13 cellular contexts compared by ENCODE assay signal in the genomic region with DNA sequence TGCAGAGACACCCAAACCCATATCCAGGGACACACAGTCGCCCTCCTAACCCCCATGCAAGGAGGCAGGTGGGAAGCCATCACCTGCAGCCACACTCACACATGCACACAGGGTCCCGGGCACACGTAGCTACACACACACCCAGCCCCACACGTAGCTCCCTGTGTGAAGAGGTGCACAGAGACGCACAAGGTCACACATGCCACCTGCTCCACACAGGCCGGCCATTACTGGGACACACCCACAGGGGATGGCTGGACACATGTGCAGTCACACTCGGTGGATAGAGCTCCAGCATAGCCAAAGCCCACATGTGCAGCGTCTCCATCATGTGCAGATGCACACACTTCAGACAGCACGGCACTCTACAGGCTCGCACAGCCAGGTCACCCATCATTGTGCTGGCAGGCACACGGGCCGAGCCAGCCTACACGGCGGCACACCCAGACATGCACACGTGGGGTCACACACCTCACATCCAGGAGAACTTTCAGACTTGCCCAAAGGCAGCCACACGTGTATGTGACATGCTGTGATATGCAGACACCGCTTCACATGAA. TPM values are rescaled to one million over a fixed set of nuclear protein-coding genes. Genes with fewer than 3 reads are reported as not detected.
A peak's percentile ranks its signal among the peaks of the same experiment; 100 is the strongest.
DNase-seq lines count a peak whose midpoint lies in the region; ATAC-seq and TF ChIP-seq lines count a peak whose summit lies in the region.
"Had no signal": no experiment of that assay in that cellular context is flagged by ENCODE, and none has a peak within 500 bp of the region (broad histone marks: within the 10 kb centered on the region; RNA-seq: fewer than 3 reads in every experiment).

No MANE protein-coding gene starts in this region.

- no peak overlapping the region for H3K27ac ChIP-seq in CD8-positive, alpha-beta memory T cell (ENCODE audit: low read depth, low read length)
- H3K27ac ChIP-seq in gastroesophageal sphincter (no peak overlapping the region), spleen (no peak overlapping the region)
- H3K27ac ChIP-seq: ascending aorta had no signal

- peak overlapping the region; percentile 40 for H3K4me3 ChIP-seq in CD8-positive, alpha-beta memory T cell (ENCODE audit: low read length)
- H3K4me3 ChIP-seq in gastroesophageal sphincter: peak overlapping the region; percentile 67 to 74
- peak overlapping the region; percentile 53 to 84 (median 64) for H3K4me3 ChIP-seq in spleen
- H3K4me3 ChIP-seq: MG63 had no signal

- H3K27ac Mint-ChIP-seq in CD8-positive, alpha-beta memory T cell: peak overlapping the region in 1 of 8 donors; percentile 63
- H3K27ac Mint-ChIP-seq in T-helper 17 cell: peak overlapping the region; percentile 8
- H3K27ac Mint-ChIP-seq in type B pancreatic cell: no peak overlapping the region

- peaks cover 4 to 8% of the 10 kb centered on the region in 2 donors for H3K27me3 Mint-ChIP-seq in CD8-positive, alpha-beta memory T cell
- H3K27me3 Mint-ChIP-seq in T-helper 17 cell: no peaks in the 10 kb centered on the region
- H3K27me3 Mint-ChIP-seq in type B pancreatic cell: no peaks in the 10 kb centered on the region

- peaks cover 5% of the 10 kb centered on the region for H3K9me3 ChIP-seq in CD8-positive, alpha-beta memory T cell (ENCODE audit: low read length)
- H3K9me3 ChIP-seq in T-helper 17 cell (ENCODE audit: control insufficient read depth, low read length, poor library complexity, severe bottlenecking): no peaks in the 10 kb centered on the region
- no peaks in the 10 kb centered on the region for H3K9me3 ChIP-seq in gastroesophageal sphincter
- peaks cover 0 to 62% (median 23%) of the 10 kb centered on the region in 8 donors for H3K9me3 ChIP-seq in spleen
- H3K9me3 ChIP-seq: ascending aorta, MG63 had no signal

- peaks cover 5% of the 10 kb centered on the region for H3K4me1 ChIP-seq in CD8-positive, alpha-beta memory T cell (ENCODE audit: insufficient read depth, low read length)
- H3K4me1 ChIP-seq in gastroesophageal sphincter: peaks cover 0 to 25% (median 9%) of the 10 kb centered on the region in 3 donors
- H3K4me1 ChIP-seq in spleen: peaks cover 7 to 23% (median 12%) of the 10 kb centered on the region in 6 donors

- TF ChIP-seq POLR2A in gastroesophageal sphincter (IDR thresholded peaks at IDR 0.05) (no peak), spleen (IDR thresholded peaks at IDR 0.05) (no peak)

- H3K4me3 Mint-ChIP-seq in CD8-positive, alpha-beta memory T cell: peak overlapping the region in 6 of 7 donors; percentile 59 to 89 (median 85)
- H3K4me3 Mint-ChIP-seq in T-helper 17 cell: peak overlapping the region; percentile 88
- H3K4me3 Mint-ChIP-seq in type B pancreatic cell: no peak overlapping the region

- 76 to 100% methylated on average over 1 to 7 of the region's 17 CpGs for WGBS in gastroesophageal sphincter (ENCODE audit: low coverage in 1 of 2), 2 donors
- WGBS in spleen, 5 donors: 81 to 95% (median 85%) methylated on average over 7 to 17 of the region's 17 CpGs

- ATAC-seq in T-helper 17 cell: no peak
- no peak for ATAC-seq in gastroesophageal sphincter

- H3K36me3 Mint-ChIP-seq in CD8-positive, alpha-beta memory T cell: peaks cover 0 to 5% (median 4%) of the 10 kb centered on the region in 3 donors
- H3K36me3 Mint-ChIP-seq in T-helper 17 cell (ENCODE audit: low read depth) (no peaks in the 10 kb centered on the region), type B pancreatic cell (no peaks in the 10 kb centered on the region)

- no peaks in the 10 kb centered on the region for H3K27me3 ChIP-seq in CD8-positive, alpha-beta memory T cell (ENCODE audit: insufficient read depth, low read length, poor library complexity, severe bottlenecking)
- H3K27me3 ChIP-seq in gastroesophageal sphincter: no peaks in the 10 kb centered on the region
- H3K27me3 ChIP-seq in spleen (replicated peaks in 1 of 7): no peaks in the 10 kb centered on the region
- H3K27me3 ChIP-seq: ascending aorta, MG63 had no signal

- DNase-seq in CD8-positive, alpha-beta memory T cell: no peak
- DNase-seq in T-helper 17 cell: no peak
- no peak for DNase-seq in spleen
- DNase-seq in type B pancreatic cell (ENCODE audit: extremely low spot score, unreplicated experiment): no peak
- no peak for DNase-seq in COR-L47 (lab: John Stamatoyannopoulos, UW)
- DNase-seq in stimulated activated CD4-positive, alpha-beta T cell treated with anti-CD3 and anti-CD28 coated beads, Interleukin-2, amount 100 ng/mL, for 24 hours: no peak
- DNase-seq: GDM1, HCEC 1CT, MG63 had no signal

- peaks cover 7 to 21% (median 8%) of the 10 kb centered on the region in 3 donors for H3K4me1 Mint-ChIP-seq in CD8-positive, alpha-beta memory T cell
- H3K4me1 Mint-ChIP-seq in T-helper 17 cell (peaks cover 2% of the 10 kb centered on the region), type B pancreatic cell (ENCODE audit: unreplicated experiment) (no peaks in the 10 kb centered on the region)

- no peak for TF ChIP-seq EP300 in gastroesophageal sphincter (IDR thresholded peaks at IDR 0.05)

- no peaks in the 10 kb centered on the region for H3K36me3 ChIP-seq in CD8-positive, alpha-beta memory T cell (ENCODE audit: insufficient read depth, low read length)
- H3K36me3 ChIP-seq in gastroesophageal sphincter (peaks cover 0 to 6% of the 10 kb centered on the region in 2 donors), spleen (peaks cover 0 to 5% (median 0%) of the 10 kb centered on the region in 6 donors)
- H3K36me3 ChIP-seq: ascending aorta, MG63 had no signal

- peaks cover 0 to 38% (median 30%) of the 10 kb centered on the region in 5 donors for H3K9me3 Mint-ChIP-seq in CD8-positive, alpha-beta memory T cell
- H3K9me3 Mint-ChIP-seq in type B pancreatic cell: no peaks in the 10 kb centered on the region

- intact Hi-C loops in spleen (cut with DNase I; ENCODE audit: low total_unique reads): no loop called here

- CTCF ChIA-PET in CD8-positive, alpha-beta memory T cell (lab: Charles Lee): no interaction called here

- TF ChIP-seq CTCF in gastroesophageal sphincter (IDR thresholded peaks at IDR 0.05) (no peak), spleen (IDR thresholded peaks at IDR 0.05 in 8 of 11, conservative IDR thresholded peaks at IDR 0.05 in 3 of 11) (no peak), type B pancreatic cell (conservative IDR thresholded peaks at IDR 0.05) (no peak)

- POLR2A ChIA-PET in CD8-positive, alpha-beta memory T cell (lab: Charles Lee): no interaction called here

RNA-seq across cellular contexts. Expression of a gene that starts 1.1 kb away (rescaled TPM):
- 1 to 10 TPM; 4.1 to 4.7 TPM for total RNA-seq in CD8-positive, alpha-beta memory T cell
- polyA plus RNA-seq in CD8-positive, alpha-beta memory T cell: 1.3 TPM
- under 1 TPM; 0.83 to 0.99 TPM for total RNA-seq in T-helper 17 cell
- total RNA-seq in gastroesophageal sphincter: 10 to 100 TPM in 1 of 4 donors, 1 to 10 TPM in 3; 4.8 to 11.4 (median 6.1) TPM
- total RNA-seq in spleen: 1 to 10 TPM; 3.0 to 6.8 (median 4.4) TPM
- polyA plus RNA-seq in spleen: 1 to 10 TPM in 2 of 3 donors, under 1 TPM in 1; 0.70 to 1.7 (median 1.2) TPM
- 0.12 and 0.74 TPM in 2 replicates for total RNA-seq in type B pancreatic cell (ENCODE audit: low replicate concordance)

RNA-seq across cellular contexts. Expression of a gene that starts 27.5 kb away (rescaled TPM):
- not detected for total RNA-seq in CD8-positive, alpha-beta memory T cell
- not detected for polyA plus RNA-seq in CD8-positive, alpha-beta memory T cell
- total RNA-seq in T-helper 17 cell (not detected), gastroesophageal sphincter (1 to 10 TPM in 2 of 4 donors, not detected in 2; 1.1 to 1.4 TPM), spleen (under 1 TPM in 4 of 7 donors, not detected in 3; 0.27 to 0.67 (median 0.39) TPM), type B pancreatic cell (ENCODE audit: low replicate concordance) (0.43 and 1.1 TPM in 2 replicates)
- polyA plus RNA-seq in spleen: not detected
- total RNA-seq: ascending aorta, left ventricle myocardium superior, osteoblast had no signal
